In the genomic region with DNA sequence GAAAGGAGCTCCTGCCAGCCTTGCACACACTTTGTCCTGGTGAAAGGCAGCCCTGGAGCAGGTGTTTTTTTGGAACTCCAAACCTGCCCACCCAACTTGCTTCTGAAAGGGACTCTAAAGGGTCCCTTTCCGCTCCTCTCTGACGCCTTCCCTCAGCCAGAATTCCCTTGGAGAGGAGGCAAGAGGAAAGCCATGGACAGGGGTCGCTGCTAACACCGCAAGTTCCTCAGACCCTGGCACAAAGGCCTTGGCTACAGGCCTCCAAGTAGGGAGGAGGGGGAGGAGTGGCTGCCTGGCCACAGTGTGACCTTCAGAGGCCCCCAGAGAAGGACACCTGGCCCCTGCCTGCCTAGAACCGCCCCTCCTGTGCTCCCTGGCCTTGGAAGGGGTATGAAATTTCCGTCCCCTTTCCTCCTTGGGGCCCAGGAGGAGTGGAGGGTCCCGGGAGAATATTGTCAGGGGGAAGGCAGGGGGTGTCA, we compare ENCODE assay signal across 8 cellular contexts. TPM values are rescaled to one million over a fixed set of nuclear protein-coding genes. Genes with fewer than 3 reads are reported as not detected.
DNase-seq lines count a peak whose midpoint lies in the region; ATAC-seq, FAIRE-seq and TF ChIP-seq lines count a peak whose summit lies in the region.

No MANE protein-coding gene starts in this region.

- peaks cover 33% of the 10 kb centered on the region for H3K4me1 ChIP-seq in mucosa of descending colon (ENCODE audit: low read depth)
- peaks cover 14% of the 10 kb centered on the region for H3K4me1 ChIP-seq in effector memory CD4-positive, alpha-beta T cell (ENCODE audit: control insufficient read depth, insufficient read depth, low read length, poor library complexity, severe bottlenecking)

- no peak overlapping the region for H3K27ac ChIP-seq in effector memory CD4-positive, alpha-beta T cell (ENCODE audit: insufficient read depth, low read length, poor library complexity, severe bottlenecking)

- no peaks in the 10 kb centered on the region for H3K9me3 ChIP-seq in mucosa of descending colon
- H3K9me3 ChIP-seq in effector memory CD4-positive, alpha-beta T cell (ENCODE audit: control insufficient read depth, low read length) = no peaks in the 10 kb centered on the region

- intact Hi-C loops in mucosa of descending colon (cut with DNase I, micrococcal nuclease) = loop anchor here in 1 of 2 donors (10.0 kb wide), 1 partner anchor 52 kb away; no protein-coding TSS in a partner anchor

- H3K4me3 ChIP-seq in GM08714 (ENCODE audit: low read length) = peak overlapping the region; percentile 79
- peak overlapping the region; percentile 81 for H3K4me3 ChIP-seq in mucosa of descending colon
- H3K4me3 ChIP-seq in effector memory CD4-positive, alpha-beta T cell (ENCODE audit: insufficient read depth, low read depth, low read length, poor library complexity, severe bottlenecking) = no peak overlapping the region

- no peak for FAIRE-seq in H54 (lab: Jason Lieb, UNC)

- DNase-seq in OCI-M1 (lab: John Stamatoyannopoulos, UW) (peak; percentile 55), ecto neural progenitor cell (ENCODE audit: low spot score) (peak; percentile 68), mucosa of descending colon (peak in 1 of 3 donors; percentile 57), H54 (ENCODE audit: insufficient read length, low spot score) (no peak)
- DNase-seq in effector memory CD4-positive, alpha-beta T cell = no peak

- H3K36me3 ChIP-seq in mucosa of descending colon (ENCODE audit: low read depth) = no peaks in the 10 kb centered on the region
- H3K36me3 ChIP-seq in effector memory CD4-positive, alpha-beta T cell (ENCODE audit: control insufficient read depth, insufficient read depth, low read length) = no peaks in the 10 kb centered on the region

- no peak for TF ChIP-seq CTCF in mucosa of descending colon (IDR thresholded peaks at IDR 0.05)

- no peak for TF ChIP-seq POLR2A in H54 (IDR thresholded peaks at IDR 0.05; ENCODE audit: low read depth, low read length)
- no peak for TF ChIP-seq POLR2A in GM18505 (IDR thresholded peaks at IDR 0.05; ENCODE audit: borderline replicate concordance, extremely low read depth, insufficient read depth, insufficient read length)

- H3K27me3 ChIP-seq in effector memory CD4-positive, alpha-beta T cell (replicated peaks; ENCODE audit: control insufficient read depth, insufficient read depth, low read length, poor library complexity, severe bottlenecking) = peaks cover 22% of the 10 kb centered on the region

- no peak for ATAC-seq in mucosa of descending colon
- no peak for ATAC-seq in GM21390 (IDR thresholded peaks at IDR 0.05; ENCODE audit: unreplicated experiment)
- no peak for ATAC-seq in GM18505 (IDR thresholded peaks at IDR 0.05; ENCODE audit: unreplicated experiment)

RNA-seq across cellular contexts. Expression of a gene that starts 2.6 kb away (rescaled TPM):
- 100 to 1,000 TPM in 1 of 3 donors, 10 to 100 TPM in 2; 89.4 to 165 (median 94.7) TPM for total RNA-seq in mucosa of descending colon

Comparison
In these comparisons a context has a peak if more than half of its experiments do, and no peak if none do; other contexts are left out.
1. DNase-seq: peak in OCI-M1 (single experiment) and ecto neural progenitor cell (single experiment); none in effector memory CD4-positive, alpha-beta T cell (0 of 3) and H54 (single experiment).